Comparison of ENCODE assay signal across 22 cellular contexts in the genomic region with DNA sequence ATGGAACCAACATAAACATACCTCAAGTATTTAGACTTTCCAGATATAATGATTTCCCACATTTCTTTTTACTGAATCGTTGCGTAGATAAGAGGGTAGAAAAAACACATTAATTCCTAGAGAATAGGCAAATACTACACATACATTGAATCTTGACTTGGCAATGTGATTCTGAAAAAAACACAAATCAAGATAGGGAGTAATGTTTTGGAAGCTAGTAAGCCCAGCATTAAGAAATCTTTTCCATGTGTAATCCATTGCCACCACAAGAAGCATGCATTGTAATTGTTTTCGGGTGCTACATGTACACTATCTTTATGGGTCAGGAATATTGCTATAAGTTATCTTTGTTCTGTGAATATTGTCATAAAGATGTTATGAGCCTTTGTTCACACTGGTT.
"Had no signal": no experiment of that assay in that cellular context is flagged by ENCODE, and none has a peak within 500 bp of the region (broad histone marks: within the 10 kb centered on the region; RNA-seq: fewer than 3 reads in every experiment).

No MANE protein-coding gene starts in this region.

- H3K4me3 ChIP-seq: coronary artery, dorsolateral prefrontal cortex, esophagus muscularis mucosa, gastroesophageal sphincter, heart left ventricle, hepatocyte, left ventricle myocardium inferior, lower lobe of right lung, mucosa of descending colon had no signal

- H3K36me3 ChIP-seq: esophagus muscularis mucosa, gastroesophageal sphincter, heart left ventricle, left ventricle myocardium inferior, lower lobe of right lung had no signal

- H3K9me3 ChIP-seq: esophagus muscularis mucosa, gastroesophageal sphincter, lower lobe of right lung, mucosa of descending colon had no signal

- H3K27me3 ChIP-seq: esophagus muscularis mucosa, foreskin keratinocyte, gastroesophageal sphincter, heart left ventricle, hepatocyte had no signal

- H2AFZ ChIP-seq: hepatocyte had no signal

- H3K4me1 ChIP-seq: esophagus muscularis mucosa, foreskin keratinocyte, gastroesophageal sphincter, left ventricle myocardium inferior, lower lobe of right lung had no signal

- DNase-seq: dermis blood vessel endothelial cell; dorsolateral prefrontal cortex; effector CD4-positive, alpha-beta T cell; effector memory CD4-positive, alpha-beta T cell; foreskin keratinocyte; heart left ventricle; hypothalamus; immature natural killer cell; islet precursor cell; kidney; kidney glomerular epithelial cell; left colon; left ventricle myocardium inferior; lower lobe of right lung; mesenchymal stem cell; mucosa of descending colon; naive thymus-derived CD4-positive, alpha-beta T cell had no signal

- H3K27ac ChIP-seq: coronary artery, dorsolateral prefrontal cortex, esophagus muscularis mucosa, foreskin keratinocyte, gastroesophageal sphincter, heart left ventricle, hepatocyte, left ventricle myocardium inferior, lower lobe of right lung had no signal

- ATAC-seq: foreskin keratinocyte; gastroesophageal sphincter; heart left ventricle; left colon; left lobe of liver; lower lobe of right lung; mucosa of descending colon; naive thymus-derived CD4-positive, alpha-beta T cell had no signal

- H3K79me2 ChIP-seq: hepatocyte had no signal

- H3K4me2 ChIP-seq: hepatocyte had no signal
